1 cellular context compared by ENCODE assay signal in genomic region chr1:2315711-2316450, GRCh38.
TF ChIP-seq lines count a peak whose summit lies in the region.

No MANE protein-coding gene starts in this region.

TF ChIP-seq in HepG2, 621 proteins besides CTCF, POLR2A, EP300 and RAD21 (continued from another document and continues in another):
- TF ChIP-seq ZNF407 (CRISPR knock-in tag; IDR thresholded peaks at IDR 0.05; ENCODE audit: not compliant biosample characterization) (peak; percentile 12), PHF21A (CRISPR knock-in tag; IDR thresholded peaks at IDR 0.05) (no peak), GRHL1 (CRISPR knock-in tag; conservative IDR thresholded peaks at IDR 0.05) (no peak), ZNF280D (CRISPR knock-in tag; IDR thresholded peaks at IDR 0.05) (no peak), ZNF724P (CRISPR knock-in tag; IDR thresholded peaks at IDR 0.05; ENCODE audit: borderline replicate concordance) (no peak), WIZ (CRISPR knock-in tag; IDR thresholded peaks at IDR 0.05) (no peak), ZNF501 (CRISPR knock-in tag; IDR thresholded peaks at IDR 0.05) (peak; percentile 38; the same call in 1 of the 2 replicates), MIXL1 (CRISPR knock-in tag; IDR thresholded peaks at IDR 0.05) (no peak), HBP1 (CRISPR knock-in tag; IDR thresholded peaks at IDR 0.05; ENCODE audit: low read depth) (no peak), ZNF703 (CRISPR knock-in tag; IDR thresholded peaks at IDR 0.05; ENCODE audit: borderline replicate concordance) (no peak; the same call in 1 of the 2 replicates), ZNF253 (CRISPR knock-in tag; IDR thresholded peaks at IDR 0.05; ENCODE audit: borderline replicate concordance) (no peak), CCAR2 (optimal IDR thresholded peaks at IDR 0.05; ENCODE audit: low read depth, low read length) (no peak), ZNF563 (CRISPR knock-in tag; IDR thresholded peaks at IDR 0.05) (0 out of 2 replicates have a peak, but pooled peaks have one; percentile 12), ZNF552 (CRISPR knock-in tag; IDR thresholded peaks at IDR 0.05; ENCODE audit: borderline replicate concordance) (no peak), SAFB2 (CRISPR knock-in tag; IDR thresholded peaks at IDR 0.05; ENCODE audit: borderline replicate concordance, low read depth) (no peak), ZNF776 (CRISPR knock-in tag; IDR thresholded peaks at IDR 0.05) (peak; percentile 24; the same call in 1 of the 2 replicates), ARID4A (CRISPR knock-in tag; IDR thresholded peaks at IDR 0.05; ENCODE audit: borderline replicate concordance) (no peak), ZNF513 (CRISPR knock-in tag; conservative IDR thresholded peaks at IDR 0.05) (no peak), HDAC1 (CRISPR knock-in tag; IDR thresholded peaks at IDR 0.05) (peak; percentile 17; the same call in 1 of the 2 replicates), ARHGAP35 (CRISPR knock-in tag; IDR thresholded peaks at IDR 0.05; ENCODE audit: borderline replicate concordance) (no peak), ZNF496 (CRISPR knock-in tag; IDR thresholded peaks at IDR 0.05; ENCODE audit: insufficient replicate concordance) (no peak), ZFY (CRISPR knock-in tag; IDR thresholded peaks at IDR 0.05) (0 out of 2 replicates have a peak, but pooled peaks have one; percentile 9), HNRNPLL (IDR thresholded peaks at IDR 0.05; ENCODE audit: low read depth, low read length, poor library complexity, severe bottlenecking) (peak; percentile 21), FLYWCH1 (CRISPR knock-in tag; IDR thresholded peaks at IDR 0.05) (no peak)
